Comparison of ENCODE assay signal across 8 cellular contexts in genomic region chr22:41862160-41862529, GRCh38. TPM values are rescaled to one million over a fixed set of nuclear protein-coding genes. Genes with fewer than 3 reads are reported as not detected.
DNase-seq lines count a peak whose midpoint lies in the region; ATAC-seq and TF ChIP-seq lines count a peak whose summit lies in the region.

No MANE protein-coding gene starts in this region.

- peak; percentile 65 for DNase-seq in T-helper 2 cell treated with Interferon-gamma antibody and Interleukin-4, amounts not matched to agents 5 μg/mL and 100 μg/mL, for 36 hours (ENCODE audit: low spot score)
- DNase-seq in epithelial cell of prostate (ENCODE audit: low read depth, low spot score) (no peak), iPS-NIHi11 (ENCODE audit: low spot score) (no peak), occipital lobe (lab: John Stamatoyannopoulos, UW) (no peak)
- peak; percentile 24 to 33 for DNase-seq in stimulated activated CD4-positive, alpha-beta T cell treated with anti-CD3 and anti-CD28 coated beads, Interleukin-12 subunit alpha, Interleukin-12 subunit beta, amount 100 ng/mL, for 24 hours (ENCODE audit: low read depth in 2 of 2)

- H3K36me3 Mint-ChIP-seq in T-helper 2 cell treated with Interferon-gamma antibody and Interleukin-4, amounts not matched to agents 5 μg/mL and 100 μg/mL, for 36 hours (ENCODE audit: low read depth), result peaks cover 19% of the 10 kb centered on the region

- H3K4me3 Mint-ChIP-seq in T-helper 2 cell treated with Interferon-gamma antibody and Interleukin-4, amounts not matched to agents 5 μg/mL and 100 μg/mL, for 36 hours, result peak overlapping the region; percentile 47

- H3K27ac ChIP-seq in epithelial cell of prostate, result peak overlapping the region; percentile 26

- H3K27me3 Mint-ChIP-seq in T-helper 2 cell treated with Interferon-gamma antibody and Interleukin-4, amounts not matched to agents 5 μg/mL and 100 μg/mL, for 36 hours (ENCODE audit: low read depth), result no peaks in the 10 kb centered on the region

- peaks cover 51% of the 10 kb centered on the region for H3K4me1 Mint-ChIP-seq in T-helper 2 cell treated with Interferon-gamma antibody and Interleukin-4, amounts not matched to agents 5 μg/mL and 100 μg/mL, for 36 hours (ENCODE audit: low read depth)

- no peaks in the 10 kb centered on the region for H3K9me3 Mint-ChIP-seq in T-helper 2 cell treated with Interferon-gamma antibody and Interleukin-4, amounts not matched to agents 5 μg/mL and 100 μg/mL, for 36 hours

- ATAC-seq in GM18907 (IDR thresholded peaks at IDR 0.05; ENCODE audit: unreplicated experiment), result peak; percentile 54
- ATAC-seq in HG02938 (IDR thresholded peaks at IDR 0.05; ENCODE audit: unreplicated experiment), result peak; percentile 32
- ATAC-seq in SK-N-SH treated with all-trans-retinoic acid at 6 μM for 48 hours, result no peak

- peak overlapping the region; percentile 78 for H3K27ac Mint-ChIP-seq in T-helper 2 cell treated with Interferon-gamma antibody and Interleukin-4, amounts not matched to agents 5 μg/mL and 100 μg/mL, for 36 hours

TF ChIP-seq in SK-N-SH treated with all-trans-retinoic acid at 6 μM for 48 hours, 23 proteins besides CTCF, POLR2A, EP300 and RAD21:
- TF ChIP-seq, protein P1, sequence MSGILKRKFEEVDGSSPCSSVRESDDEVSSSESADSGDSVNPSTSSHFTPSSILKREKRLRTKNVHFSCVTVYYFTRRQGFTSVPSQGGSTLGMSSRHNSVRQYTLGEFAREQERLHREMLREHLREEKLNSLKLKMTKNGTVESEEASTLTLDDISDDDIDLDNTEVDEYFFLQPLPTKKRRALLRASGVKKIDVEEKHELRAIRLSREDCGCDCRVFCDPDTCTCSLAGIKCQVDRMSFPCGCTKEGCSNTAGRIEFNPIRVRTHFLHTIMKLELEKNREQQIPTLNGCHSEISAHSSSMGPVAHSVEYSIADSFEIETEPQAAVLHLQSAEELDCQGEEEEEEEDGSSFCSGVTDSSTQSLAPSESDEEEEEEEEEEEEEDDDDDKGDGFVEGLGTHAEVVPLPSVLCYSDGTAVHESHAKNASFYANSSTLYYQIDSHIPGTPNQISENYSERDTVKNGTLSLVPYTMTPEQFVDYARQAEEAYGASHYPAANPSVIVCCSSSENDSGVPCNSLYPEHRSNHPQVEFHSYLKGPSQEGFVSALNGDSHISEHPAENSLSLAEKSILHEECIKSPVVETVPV (CRISPR knock-in tag; IDR thresholded peaks at IDR 0.05), result no peak
- TF ChIP-seq CSDC2 (CRISPR knock-in tag; IDR thresholded peaks at IDR 0.05) (no peak), GLIS3 (CRISPR knock-in tag; IDR thresholded peaks at IDR 0.05) (no peak), SNAI2 (CRISPR knock-in tag; IDR thresholded peaks at IDR 0.05) (no peak), ZC3H10 (CRISPR knock-in tag; IDR thresholded peaks at IDR 0.05) (no peak), PPARA (CRISPR knock-in tag; IDR thresholded peaks at IDR 0.05; ENCODE audit: borderline replicate concordance) (no peak), ZNF70 (CRISPR knock-in tag; IDR thresholded peaks at IDR 0.05) (no peak), ZNF565 (CRISPR knock-in tag; conservative IDR thresholded peaks at IDR 0.05; ENCODE audit: low read depth) (no peak), ZNF8 (CRISPR knock-in tag; IDR thresholded peaks at IDR 0.05) (no peak), CREB5 (CRISPR knock-in tag; IDR thresholded peaks at IDR 0.05; ENCODE audit: low read depth) (no peak), ZFP3 (CRISPR knock-in tag; IDR thresholded peaks at IDR 0.05) (no peak), ESRRG (CRISPR knock-in tag; IDR thresholded peaks at IDR 0.05) (no peak)

RNA-seq across cellular contexts. Expression of gene SREBF2, which starts 29.2 kb away (rescaled TPM):
- 65.5 TPM for total RNA-seq in occipital lobe

RNA-seq across cellular contexts. Expression of gene SHISA8, which starts 52.7 kb away (rescaled TPM):
- total RNA-seq in occipital lobe, result not detected

Comparison
In these comparisons a context has a peak if more than half of its experiments do, and no peak if none do; other contexts are left out.
1. DNase-seq: peak in T-helper 2 cell treated with Interferon-gamma antibody and Interleukin-4, amounts not matched to agents 5 μg/mL and 100 μg/mL, for 36 hours (single experiment) and stimulated activated CD4-positive, alpha-beta T cell treated with anti-CD3 and anti-CD28 coated beads, Interleukin-12 subunit alpha, Interleukin-12 subunit beta, amount 100 ng/mL, for 24 hours (2 of 2); none in epithelial cell of prostate (single experiment), iPS-NIHi11 (single experiment) and occipital lobe (single experiment).